15 cellular contexts compared by ENCODE assay signal in the genomic region with DNA sequence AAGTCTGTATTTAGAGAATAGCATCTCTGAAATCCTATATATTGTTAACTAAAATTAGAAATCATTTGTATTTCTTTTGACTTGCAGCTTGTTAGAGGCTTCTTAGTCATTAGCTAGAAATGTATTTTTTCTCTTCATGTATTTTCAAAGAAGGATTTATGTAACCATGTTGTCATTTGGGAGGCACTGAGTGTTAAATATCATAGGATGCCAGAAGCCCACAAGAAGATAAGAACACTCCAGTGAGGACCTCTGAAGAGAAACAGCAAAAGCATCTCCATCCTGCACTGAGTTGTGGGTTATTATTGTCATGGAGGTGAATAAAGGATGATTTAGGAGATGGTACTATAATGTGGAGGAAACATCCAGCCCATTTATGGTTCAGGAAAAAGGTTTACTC.
"Had no signal": no experiment of that assay in that cellular context is flagged by ENCODE, and none has a peak within 500 bp of the region (broad histone marks: within the 10 kb centered on the region; RNA-seq: fewer than 3 reads in every experiment).

No MANE protein-coding gene starts in this region.

- H3K4me3 ChIP-seq: ascending aorta, left ventricle myocardium inferior, upper lobe of left lung had no signal

- DNase-seq: activated CD4-positive, alpha-beta memory T cell treated with anti-CD3 and anti-CD28 coated beads for 36 hours; activated CD4-positive, alpha-beta T cell treated with anti-CD3 and anti-CD28 coated beads for 1 hour; activated gamma-delta T cell treated with Interleukin-2 at 50 U/mL for 16 hours; activated naive CD8-positive, alpha-beta T cell treated with anti-CD3 and anti-CD28 coated beads for 36 hours; activated T-cell treated with anti-CD3 and anti-CD28 coated beads, Interleukin-2, amount 50 U/mL, for 72 hours; effector memory CD8-positive, alpha-beta T cell; head of caudate nucleus; left ventricle myocardium inferior; mesendoderm; stimulated activated CD4-positive, alpha-beta T cell treated with anti-CD3 and anti-CD28 coated beads, Interleukin-4, amount 100 ng/mL, for 1 hour; stimulated activated CD8-positive, alpha-beta memory T cell treated with anti-CD3 and anti-CD28 coated beads, Interleukin-4, amount 100 ng/mL, for 48 hours; T-cell; T1000; upper lobe of left lung had no signal
